In genomic region chr18:11909081-11909410, GRCh38 we compare ENCODE assay signal across 8 cellular contexts. TPM values are rescaled to one million over a fixed set of nuclear protein-coding genes. Genes with fewer than 3 reads are reported as not detected.
DNase-seq lines count a peak whose midpoint lies in the region; ATAC-seq and TF ChIP-seq lines count a peak whose summit lies in the region.

No MANE protein-coding gene starts in this region.

- TF ChIP-seq CTCF in tibial artery (IDR thresholded peaks at IDR 0.05), result no peak

- intact Hi-C loops in tibial artery (cut with DNase I; ENCODE audit: low total_unique reads), result loop anchor here (10.0 kb wide), 1 partner anchor 54 kb away; the partner anchor contains the start of gene CHMP1B

- H3K4me1 Mint-ChIP-seq in stimulated activated naive CD8-positive, alpha-beta T cell treated with anti-CD3 and anti-CD28 coated beads, Interleukin-15, Interleukin-2, amounts not matched to agents 100 ng/mL and 50 ng/mL, for 24 hours (ENCODE audit: low read depth), result peaks cover 20% of the 10 kb centered on the region

- peak overlapping the region; percentile 82 for H3K4me3 Mint-ChIP-seq in stimulated activated naive CD8-positive, alpha-beta T cell treated with anti-CD3 and anti-CD28 coated beads, Interleukin-15, Interleukin-2, amounts not matched to agents 100 ng/mL and 50 ng/mL, for 24 hours

- ATAC-seq in stimulated activated naive CD8-positive, alpha-beta T cell treated with anti-CD3 and anti-CD28 coated beads, Interleukin-15, Interleukin-2, amounts not matched to agents 100 U/mL and 50 U/mL, for 24 hours, result no peak
- no peak for ATAC-seq in left lobe of liver

- peaks cover 10% of the 10 kb centered on the region for H3K36me3 Mint-ChIP-seq in stimulated activated naive CD8-positive, alpha-beta T cell treated with anti-CD3 and anti-CD28 coated beads, Interleukin-15, Interleukin-2, amounts not matched to agents 100 ng/mL and 50 ng/mL, for 24 hours (ENCODE audit: low read depth)

- H3K4me1 ChIP-seq in adipocyte (ENCODE audit: control insufficient read depth, insufficient read depth, low read length) (peaks cover 17% of the 10 kb centered on the region), tibial artery (peaks cover 0 to 19% (median 12%) of the 10 kb centered on the region in 4 donors)

- no peak for DNase-seq in stimulated activated naive CD8-positive, alpha-beta T cell treated with anti-CD3 and anti-CD28 coated beads, Interleukin-15, Interleukin-2, amounts not matched to agents 100 U/mL and 50 U/mL, for 24 hours
- DNase-seq in adipocyte (ENCODE audit: low read depth) (no peak), tibial artery (no peak), SHP77 treated with DMSO at 0.1 percent for 48 hours (lab: John Stamatoyannopoulos, UW) (no peak), NCI-H146 (lab: John Stamatoyannopoulos, UW) (no peak), left lobe of liver (ENCODE audit: low spot score) (no peak)

- no peaks in the 10 kb centered on the region for H3K27me3 Mint-ChIP-seq in stimulated activated naive CD8-positive, alpha-beta T cell treated with anti-CD3 and anti-CD28 coated beads, Interleukin-15, Interleukin-2, amounts not matched to agents 100 ng/mL and 50 ng/mL, for 24 hours

- H3K36me3 ChIP-seq in adipocyte (ENCODE audit: control insufficient read depth, insufficient read depth, low read length, severe bottlenecking), result peaks cover 6% of the 10 kb centered on the region
- H3K36me3 ChIP-seq in tibial artery, result peaks cover 0 to 7% (median 4%) of the 10 kb centered on the region in 3 donors

- H3K9me3 ChIP-seq in adipocyte (ENCODE audit: control insufficient read depth, low read length) (no peaks in the 10 kb centered on the region), tibial artery (no peaks in the 10 kb centered on the region)

- H3K9ac ChIP-seq in adipocyte (ENCODE audit: low read length), result peak overlapping the region; percentile 99

- H3K27ac ChIP-seq in layer of hippocampus (ENCODE audit: low read depth, low read length), result peak overlapping the region; percentile 94
- peak overlapping the region; percentile 99 to 100 for H3K27ac ChIP-seq in tibial artery

- H3K9me3 Mint-ChIP-seq in stimulated activated naive CD8-positive, alpha-beta T cell treated with anti-CD3 and anti-CD28 coated beads, Interleukin-15, Interleukin-2, amounts not matched to agents 100 ng/mL and 50 ng/mL, for 24 hours, result no peaks in the 10 kb centered on the region

- H3K27me3 ChIP-seq in adipocyte (replicated peaks; ENCODE audit: control insufficient read depth, insufficient read depth, low read length), result no peaks in the 10 kb centered on the region
- no peaks in the 10 kb centered on the region for H3K27me3 ChIP-seq in layer of hippocampus (ENCODE audit: control insufficient read depth, insufficient read depth, low read length)
- H3K27me3 ChIP-seq in tibial artery, result no peaks in the 10 kb centered on the region

- H3K27ac Mint-ChIP-seq in stimulated activated naive CD8-positive, alpha-beta T cell treated with anti-CD3 and anti-CD28 coated beads, Interleukin-15, Interleukin-2, amounts not matched to agents 100 ng/mL and 50 ng/mL, for 24 hours, result peak overlapping the region; percentile 66

- peak overlapping the region; percentile 98 for H3K4me3 ChIP-seq in adipocyte (ENCODE audit: low read length)
- H3K4me3 ChIP-seq in tibial artery, result peak overlapping the region; percentile 78 to 97

RNA-seq across cellular contexts. Expression of gene MPPE1, which starts 0.9 kb away (rescaled TPM):
- total RNA-seq in left lobe of liver, result 27.2 TPM

RNA-seq across cellular contexts. Expression of gene CHMP1B, which starts 57.8 kb away (rescaled TPM):
- 12.9 TPM for total RNA-seq in left lobe of liver
